In the genomic region with DNA sequence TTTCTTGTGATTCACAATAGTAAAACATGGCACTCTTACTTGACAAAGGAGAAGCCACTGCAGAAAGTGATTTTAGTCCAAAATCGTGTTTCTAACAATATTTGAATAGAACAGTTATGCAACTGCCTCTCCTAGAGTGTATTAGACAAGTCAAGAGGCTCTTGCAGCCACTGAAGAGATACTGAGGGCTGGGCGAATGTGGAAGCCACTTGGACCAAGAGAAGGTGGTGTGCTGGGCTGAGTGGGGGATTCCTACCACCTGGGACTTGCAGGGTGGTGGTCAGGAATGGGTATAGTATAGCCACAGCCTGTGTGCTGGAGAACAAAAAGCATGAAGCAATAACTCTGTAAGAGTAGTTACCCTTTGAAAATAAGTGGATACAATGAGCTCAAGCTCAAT, we compare ENCODE assay signal across 27 cellular contexts.
"Had no signal": no experiment of that assay in that cellular context is flagged by ENCODE, and none has a peak within 500 bp of the region (broad histone marks: within the 10 kb centered on the region; RNA-seq: fewer than 3 reads in every experiment).

No MANE protein-coding gene starts in this region.

- H3K4me3 ChIP-seq: colonic mucosa, esophagus squamous epithelium, gastrocnemius medialis, heart right ventricle, lung had no signal

- H3K36me3 Mint-ChIP-seq: memory B cell had no signal

- H3K9me3 Mint-ChIP-seq: dendritic cell treated with granulocyte-macrophage colony-stimulating factor and Interleukin-4, amounts not matched to agents 40 ng/mL and 50 ng/mL, for 4 days; endodermal cell; memory B cell had no signal

- H3K4me1 ChIP-seq: colonic mucosa, esophagus squamous epithelium, gastrocnemius medialis, heart right ventricle had no signal

- H3K4me1 Mint-ChIP-seq: endodermal cell, memory B cell had no signal

- H3K27ac ChIP-seq: colonic mucosa, epithelial cell of prostate, esophagus squamous epithelium, gastrocnemius medialis, heart right ventricle had no signal

- DNase-seq: colonic mucosa; cortex of kidney; effector CD8-positive, alpha-beta T cell; effector memory CD8-positive, alpha-beta T cell; endodermal cell; erythroblast; esophagus squamous epithelium; foreskin fibroblast; foreskin melanocyte; gastrocnemius medialis; glutamatergic neuron; heart right ventricle; hippocampal formation; left colon; left ventricle myocardium superior; mammary epithelial cell; mesendoderm; midbrain had no signal

- ATAC-seq: effector memory CD8-positive, alpha-beta T cell; esophagus mucosa; gastrocnemius medialis; heart right ventricle; left colon; left lobe of liver; left ventricle myocardium superior had no signal

- H3K27me3 Mint-ChIP-seq: dendritic cell treated with granulocyte-macrophage colony-stimulating factor and Interleukin-4, amounts not matched to agents 40 ng/mL and 50 ng/mL, for 4 days; effector memory CD8-positive, alpha-beta T cell had no signal

- H3K36me3 ChIP-seq: colonic mucosa, esophagus squamous epithelium, gastrocnemius medialis, heart right ventricle had no signal

- H3K27ac Mint-ChIP-seq: dendritic cell treated with granulocyte-macrophage colony-stimulating factor and Interleukin-4, amounts not matched to agents 40 ng/mL and 50 ng/mL, for 4 days; effector memory CD8-positive, alpha-beta T cell; endodermal cell; memory B cell had no signal

- FAIRE-seq: endometrium, islet of Langerhans, keratinocyte had no signal

- H3K27me3 ChIP-seq: colonic mucosa, esophagus squamous epithelium, gastrocnemius medialis had no signal

- H3K4me3 Mint-ChIP-seq: dendritic cell treated with granulocyte-macrophage colony-stimulating factor and Interleukin-4, amounts not matched to agents 40 ng/mL and 50 ng/mL, for 4 days; effector memory CD8-positive, alpha-beta T cell; endodermal cell; memory B cell had no signal

- H3K9me3 ChIP-seq: colonic mucosa, esophagus squamous epithelium, gastrocnemius medialis, heart right ventricle had no signal
